In the genomic region with DNA sequence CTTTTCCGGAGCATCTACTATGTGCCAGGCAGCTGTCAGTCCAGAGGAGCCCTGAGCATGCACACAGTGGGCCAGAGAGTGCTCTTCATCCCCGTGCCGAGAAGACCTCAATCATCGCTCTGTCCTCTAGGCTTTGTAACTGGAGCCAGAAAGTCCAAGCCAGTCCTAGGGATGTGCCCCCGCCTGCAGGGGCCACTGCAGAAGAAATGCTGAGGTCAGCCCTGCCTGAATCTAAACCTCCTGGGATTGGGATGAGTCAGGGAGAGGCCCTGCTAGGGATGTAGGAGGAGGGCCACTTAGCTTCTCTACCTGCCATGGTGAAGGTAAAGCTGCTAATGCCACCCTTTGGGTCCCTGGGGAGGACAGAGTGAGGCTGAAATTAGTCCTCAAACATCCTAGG, we compare ENCODE assay signal across 1 cellular context.
TF ChIP-seq lines count a peak whose summit lies in the region.

No MANE protein-coding gene starts in this region.

TF ChIP-seq in GM23338, 12 proteins besides CTCF, POLR2A, EP300 and RAD21 (continued from another document):
- TF ChIP-seq JUNB (IDR thresholded peaks at IDR 0.05; ENCODE audit: unreplicated experiment) (no peak), POLR2AphosphoS5 (IDR thresholded peaks at IDR 0.05; ENCODE audit: low read depth) (no peak)
